ENCODE assay signal across 12 cellular contexts in genomic region chr1:79197421-79197820, GRCh38.
DNase-seq lines count a peak whose midpoint lies in the region; ATAC-seq and TF ChIP-seq lines count a peak whose summit lies in the region.
"Had no signal": no experiment of that assay in that cellular context is flagged by ENCODE, and none has a peak within 500 bp of the region (broad histone marks: within the 10 kb centered on the region; RNA-seq: fewer than 3 reads in every experiment).

No MANE protein-coding gene starts in this region.

- H3K4me1 Mint-ChIP-seq in chondrocyte (ENCODE audit: low read depth) (peaks cover 32% of the 10 kb centered on the region), neural crest cell (peaks cover 7% of the 10 kb centered on the region)
- H3K4me1 Mint-ChIP-seq: naive B cell had no signal

- intact Hi-C loops in lower leg skin (cut with DNase I; ENCODE audit: low total_unique reads), result no loop called here

- TF ChIP-seq CTCF in NB4 (IDR thresholded peaks at IDR 0.05; ENCODE audit: low read depth, low read length) (no peak), chondrocyte (IDR thresholded peaks at IDR 0.05) (peak; percentile 82), neural crest cell (conservative IDR thresholded peaks at IDR 0.05) (peak; percentile 38), lower leg skin (IDR thresholded peaks at IDR 0.05) (no peak)

- 63 to 84% methylated on average over 2 of the region's 2 CpGs for WGBS in lower leg skin, 2 donors

- TF ChIP-seq POLR2A in NB4 (IDR thresholded peaks at IDR 0.05; ENCODE audit: extremely low read depth, insufficient read length) (no peak), lower leg skin (IDR thresholded peaks at IDR 0.05) (no peak)

- H3K36me3 Mint-ChIP-seq in chondrocyte (ENCODE audit: low read depth) (no peaks in the 10 kb centered on the region), neural crest cell (ENCODE audit: low read depth) (no peaks in the 10 kb centered on the region)
- H3K36me3 Mint-ChIP-seq: naive B cell had no signal

- H3K27ac Mint-ChIP-seq in chondrocyte (ENCODE audit: unreplicated experiment) (no peak overlapping the region), neural crest cell (ENCODE audit: unreplicated experiment) (no peak overlapping the region)
- H3K27ac Mint-ChIP-seq: dendritic cell treated with granulocyte-macrophage colony-stimulating factor and Interleukin-4, amounts not matched to agents 40 ng/mL and 50 ng/mL, for 4 days; naive B cell had no signal

- DNase-seq in ELR (ENCODE audit: low read depth) (peak; percentile 40), NB4 (ENCODE audit: low read depth) (peak; percentile 1), chondrocyte (ENCODE audit: low spot score) (no peak), neural crest cell (ENCODE audit: low read depth, low spot score) (no peak), NAMALWA (ENCODE audit: low spot score) (no peak), lower leg skin (ENCODE audit: low spot score in 2 of 2) (no peak), NCI-H128 (lab: John Stamatoyannopoulos, UW; ENCODE audit: unreplicated experiment) (no peak)
- DNase-seq: activated CD4-positive, alpha-beta T cell treated with anti-CD3 and anti-CD28 coated beads for 4 hours; naive B cell; NCI-H2029 had no signal

- no peak for ATAC-seq in HG03442 (IDR thresholded peaks at IDR 0.05; ENCODE audit: unreplicated experiment)

- H3K4me3 Mint-ChIP-seq in chondrocyte (ENCODE audit: unreplicated experiment), result no peak overlapping the region
- no peak overlapping the region for H3K4me3 Mint-ChIP-seq in neural crest cell
- H3K4me3 Mint-ChIP-seq: dendritic cell treated with granulocyte-macrophage colony-stimulating factor and Interleukin-4, amounts not matched to agents 40 ng/mL and 50 ng/mL, for 4 days; naive B cell had no signal

- H3K9me3 Mint-ChIP-seq in chondrocyte (ENCODE audit: low read depth), result no peaks in the 10 kb centered on the region
- peaks cover 4% of the 10 kb centered on the region for H3K9me3 Mint-ChIP-seq in neural crest cell

- H3K27me3 Mint-ChIP-seq in chondrocyte (ENCODE audit: low read depth) (no peaks in the 10 kb centered on the region), neural crest cell (ENCODE audit: low read depth) (no peaks in the 10 kb centered on the region)
- H3K27me3 Mint-ChIP-seq: dendritic cell treated with granulocyte-macrophage colony-stimulating factor and Interleukin-4, amounts not matched to agents 40 ng/mL and 50 ng/mL, for 4 days; naive B cell had no signal

- no peak overlapping the region for H3K4me3 ChIP-seq in NB4 (ENCODE audit: low read depth, low read length)
- H3K4me3 ChIP-seq in lower leg skin (ENCODE audit: low read depth, poor library complexity, severe bottlenecking), result no peak overlapping the region

Comparison
In these comparisons a context has a peak if more than half of its experiments do, and no peak if none do; other contexts are left out.
1. DNase-seq: peak in ELR (single experiment) and NB4 (single experiment); none in chondrocyte (single experiment), neural crest cell (single experiment), NAMALWA (single experiment), lower leg skin (0 of 2) and NCI-H128 (single experiment).
2. CTCF ChIP-seq: peak in chondrocyte (single experiment) and neural crest cell (single experiment); none in NB4 (single experiment) and lower leg skin (0 of 3).